Comparison of ENCODE assay signal across 8 cellular contexts in the genomic region with DNA sequence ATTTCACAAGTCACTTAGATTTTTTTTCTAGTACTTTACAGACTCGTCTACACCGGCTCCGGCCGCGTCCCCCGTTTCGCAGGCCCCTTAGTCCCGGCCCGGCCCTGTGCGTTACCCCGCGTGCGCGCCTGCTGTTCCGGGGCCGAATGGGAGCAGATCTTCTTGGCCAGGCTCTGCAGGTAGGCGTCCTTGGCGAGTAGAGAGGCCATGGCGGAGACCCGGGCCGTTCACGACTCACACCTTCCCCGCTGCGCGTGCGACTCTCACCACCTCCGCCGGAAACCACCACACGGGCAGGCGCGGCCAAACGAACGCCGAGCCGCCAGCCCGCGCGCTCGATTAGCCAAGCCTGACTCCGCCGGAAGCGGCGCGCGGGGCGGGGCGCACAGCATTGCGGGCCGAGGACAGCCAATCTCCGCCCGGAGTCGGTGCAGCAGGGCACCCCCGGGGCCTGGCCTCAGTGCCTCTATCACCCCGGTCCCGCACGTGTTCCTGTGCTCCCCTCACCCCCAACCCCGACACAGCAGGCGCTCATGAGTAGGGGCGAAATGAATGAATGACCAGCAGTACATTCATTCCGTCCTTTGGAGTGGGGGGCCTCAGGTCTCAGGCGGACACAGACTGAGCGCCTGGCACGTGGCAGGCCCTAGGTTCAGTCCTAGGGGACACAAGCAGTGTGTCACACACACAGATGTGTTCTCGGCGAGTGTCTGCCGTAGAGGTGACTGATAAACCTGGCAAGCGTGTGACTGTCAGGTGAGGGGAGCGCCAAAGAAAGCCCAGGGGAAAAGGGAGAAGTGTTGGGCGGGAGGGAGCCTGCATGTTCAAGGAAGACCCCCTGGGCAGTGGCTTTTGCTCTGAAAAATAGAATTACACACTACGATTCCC. TPM values are rescaled to one million over a fixed set of nuclear protein-coding genes. Genes with fewer than 3 reads are reported as not detected.
DNase-seq lines count a peak whose midpoint lies in the region; ATAC-seq and TF ChIP-seq lines count a peak whose summit lies in the region.

Gene SURF6 (minus strand): TSS at position 265 of the 888 bp plus-strand sequence. CDS start 56 bp downstream, at position 209.

- H3K4me2 ChIP-seq in OCI-LY7 (ENCODE audit: low read length) = peak within 1 kb of the TSS; percentile 85

- peak within 1 kb of the TSS; percentile 97 to 99 (median 98) for H3K4me3 Mint-ChIP-seq in IgD-negative memory B cell
- peak within 1 kb of the TSS; percentile 98 for H3K4me3 Mint-ChIP-seq in endothelial cell (ENCODE audit: unreplicated experiment)

- peaks cover 11% of the 10 kb centered on the region; the same call in 1 of the 2 replicates for H4K20me1 ChIP-seq in OCI-LY7 (ENCODE audit: insufficient read depth, low read length)

- peak within 1 kb of the TSS; percentile 61 for H3K27ac ChIP-seq in OCI-LY7 (ENCODE audit: low read depth, low read length, poor library complexity, severe bottlenecking)

- peaks cover 83% of the 10 kb centered on the region for H3K36me3 ChIP-seq in OCI-LY7 (ENCODE audit: insufficient read depth, low read length)

- H3K27ac Mint-ChIP-seq in IgD-negative memory B cell (peak within 1 kb of the TSS; percentile 80 to 94 (median 89)), endothelial cell (ENCODE audit: unreplicated experiment) (peak within 1 kb of the TSS; percentile 82)

- peaks cover 17% of the 10 kb centered on the region for H3K79me2 ChIP-seq in OCI-LY7 (ENCODE audit: insufficient read depth, low read depth, low read length)

- CTCF ChIA-PET in OCI-LY7 (lab: Charles Lee; ENCODE audit: unreplicated experiment) = no interaction called here

- peak within 1 kb of the TSS; percentile 86 for H3K4me3 ChIP-seq in OCI-LY7 (ENCODE audit: low read depth, low read length, poor library complexity, severe bottlenecking)

- H3K4me1 Mint-ChIP-seq in IgD-negative memory B cell (peaks cover 29 to 34% (median 32%) of the 10 kb centered on the region in 3 donors), endothelial cell (ENCODE audit: unreplicated experiment) (peaks cover 20% of the 10 kb centered on the region)

- intact Hi-C loops in OCI-LY7 (cut with micrococcal nuclease; ENCODE audit: unreplicated experiment) = loop anchor here (2.0 kb wide), 1 partner anchor 39 kb away; no protein-coding TSS in a partner anchor

- no peaks in the 10 kb centered on the region for H3K9me3 Mint-ChIP-seq in IgD-negative memory B cell
- H3K9me3 Mint-ChIP-seq in endothelial cell (ENCODE audit: unreplicated experiment) = no peaks in the 10 kb centered on the region

- H3K27me3 Mint-ChIP-seq in IgD-negative memory B cell (no peaks in the 10 kb centered on the region), endothelial cell (ENCODE audit: unreplicated experiment) (peaks cover 6% of the 10 kb centered on the region)

- POLR2A ChIA-PET in OCI-LY7 (lab: Charles Lee) = interaction anchor here (0.7 to 1.4 kb wide), 2 partner anchors 12 to 30 kb away, joined by 3 read pairs; partner anchors contain the start of genes MED22 and RPL7A

- peaks cover 39% of the 10 kb centered on the region for H3K4me1 ChIP-seq in OCI-LY7 (ENCODE audit: insufficient read depth, low read length, poor library complexity, severe bottlenecking)

- no peak for TF ChIP-seq CTCF in OCI-LY7 (conservative IDR thresholded peaks at IDR 0.05; ENCODE audit: low read length)
- TF ChIP-seq CTCF in endothelial cell (IDR thresholded peaks at IDR 0.05; ENCODE audit: unreplicated experiment) = no peak

- BruUV-seq in OCI-LY7 (replicated peaks; lab: Mats Ljungman, UMichigan) = no TSS peak

- DNase-seq in DMS 273 treated with DMSO at 0.1 percent for 48 hours (lab: John Stamatoyannopoulos, UW) (peak; percentile 68), OCI-LY7 (ENCODE audit: low spot score) (peak; percentile 94), endothelial cell (ENCODE audit: low spot score) (peak; percentile 89), midbrain (lab: John Stamatoyannopoulos, UW) (peak; percentile 91)
- DNase-seq in activated CD8-positive, alpha-beta memory T cell treated with anti-CD3 and anti-CD28 coated beads, Interleukin-2, amount 50 U/mL, for 48 hours = peak; percentile 97
- peak; percentile 84 to 90 for DNase-seq in stimulated activated CD8-positive, alpha-beta memory T cell treated with anti-CD3 and anti-CD28 coated beads, Interleukin-15, amount 100 ng/mL, for 4 hours (ENCODE audit: low read depth in 2 of 2)

- 0 out of 2 replicates have a peak within 1 kb of the TSS, but pooled peaks have one; percentile 32 for H2AFZ ChIP-seq in OCI-LY7 (ENCODE audit: low read length)

- ATAC-seq in GM21576 (IDR thresholded peaks at IDR 0.05; ENCODE audit: unreplicated experiment) = peak; percentile 79

- H3K36me3 Mint-ChIP-seq in IgD-negative memory B cell (peaks cover 12% of the 10 kb centered on the region), endothelial cell (ENCODE audit: low read depth, unreplicated experiment) (peaks cover 34% of the 10 kb centered on the region)

- no peaks in the 10 kb centered on the region for H3K9me2 ChIP-seq in OCI-LY7 (ENCODE audit: insufficient read depth, low read length)

- H3K9me3 ChIP-seq in OCI-LY7 (ENCODE audit: low read length) = no peaks in the 10 kb centered on the region

RNA-seq across cellular contexts. Expression of gene SURF6, which starts in this region (rescaled TPM):
- polyA plus RNA-seq in IgD-negative memory B cell = 13.4 TPM
- total RNA-seq in OCI-LY7 (2014; rRNA removed; shearing (Covaris generic)) = 19.2 and 33.9 TPM in 2 replicates
- total RNA-seq in OCI-LY7 (2022) (21.0 and 27.8 TPM in 2 replicates), endothelial cell (ENCODE audit: unreplicated experiment) (21.7 TPM)

Comparison
In these comparisons a context has a peak if more than half of its experiments do, and no peak if none do; other contexts are left out.
1. Peak in every context shown above with its lines: DNase-seq, ATAC-seq, H3K4me3 ChIP-seq and H3K27ac ChIP-seq.